ENCODE assay signal across 8 cellular contexts in the genomic region with DNA sequence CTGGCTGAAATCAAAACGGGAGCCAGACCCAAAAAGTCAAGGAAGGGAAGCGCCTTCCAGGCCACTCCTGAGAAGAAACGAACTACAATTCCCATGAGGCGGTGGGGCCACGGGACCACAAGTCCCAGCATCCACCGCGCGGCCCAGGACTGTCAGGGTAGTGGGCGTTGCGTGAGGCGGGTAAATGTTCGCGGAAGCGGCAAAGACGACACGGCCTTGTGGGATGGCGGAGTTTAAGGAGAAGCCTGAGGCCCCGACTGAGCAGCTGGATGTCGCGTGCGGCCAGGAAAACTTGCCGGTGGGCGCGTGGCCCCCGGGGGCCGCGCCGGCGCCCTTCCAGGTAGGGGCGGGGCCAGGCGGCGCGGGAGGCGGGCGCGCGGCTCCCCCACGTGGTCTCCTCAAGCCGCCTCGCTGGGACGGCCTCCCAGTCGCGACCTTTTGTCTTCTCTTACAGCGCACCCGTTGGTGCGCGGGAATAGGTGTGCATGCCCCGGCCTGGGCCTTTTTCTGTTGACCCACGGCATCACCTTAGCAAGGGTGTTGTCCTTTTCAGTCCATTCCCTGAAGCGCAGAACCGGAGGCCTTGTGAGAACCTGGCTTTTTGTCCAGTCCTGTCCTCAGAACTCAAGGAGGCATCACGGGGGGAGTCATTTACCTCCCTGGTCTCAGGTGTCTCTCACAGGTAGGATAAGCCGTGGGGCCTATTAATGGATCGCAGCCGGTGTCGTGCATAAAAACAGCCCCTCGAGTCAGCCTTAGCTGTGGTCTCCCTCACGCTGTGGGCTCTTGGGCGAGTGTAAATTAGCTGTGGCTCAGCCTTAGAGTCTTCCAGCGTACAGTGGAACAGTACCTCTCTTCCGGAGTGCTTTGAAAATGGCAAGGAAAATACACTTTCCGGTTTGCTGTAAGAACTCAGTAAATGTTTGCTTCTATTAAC. TPM values are rescaled to one million over a fixed set of nuclear protein-coding genes. Genes with fewer than 3 reads are reported as not detected.
DNase-seq lines count a peak whose midpoint lies in the region; ATAC-seq and TF ChIP-seq lines count a peak whose summit lies in the region.

TSS of gene SETMAR (plus strand) at position 183 of the 937 bp plus-strand sequence. CDS start at position 185, 2 bp downstream.

- H3K9me3 Mint-ChIP-seq in Calu3 (ENCODE audit: low read depth, unreplicated experiment): no peaks in the 10 kb centered on the region

- intact Hi-C loops in Calu3 (cut with micrococcal nuclease; ENCODE audit: unreplicated experiment) (no loop called here), mucosa of descending colon (cut with DNase I, micrococcal nuclease) (no loop called here)

- peaks cover 18% of the 10 kb centered on the region for H3K36me3 Mint-ChIP-seq in Calu3 (ENCODE audit: insufficient read depth, unreplicated experiment)

- H3K4me1 Mint-ChIP-seq in Calu3 (ENCODE audit: low read depth, unreplicated experiment): no peaks in the 10 kb centered on the region

- ATAC-seq in GM21390 (IDR thresholded peaks at IDR 0.05; ENCODE audit: unreplicated experiment) (peak; percentile 98), mucosa of descending colon (peak; percentile 98)

- H3K4me3 Mint-ChIP-seq in Calu3 (ENCODE audit: low read depth, unreplicated experiment): peak within 1 kb of the TSS; percentile 90

- BruUV-seq in Calu3 (replicated peaks; lab: Mats Ljungman, UMichigan): TSS peak; percentile 38

- H3K27me3 Mint-ChIP-seq in Calu3 (ENCODE audit: unreplicated experiment): no peaks in the 10 kb centered on the region

- TF ChIP-seq CTCF in Calu3 (IDR thresholded peaks at IDR 0.05; ENCODE audit: unreplicated experiment) (no peak), epithelial cell of esophagus (IDR thresholded peaks at IDR 0.05; ENCODE audit: insufficient read depth, low read depth, low read length, missing control alignments) (no peak), mucosa of descending colon (IDR thresholded peaks at IDR 0.05) (no peak)

- H3K9me3 ChIP-seq in mucosa of descending colon: no peaks in the 10 kb centered on the region

- DNase-seq in Calu3 (peak; percentile 83), HUDEP-2 (lab: John Stamatoyannopoulos, UW; ENCODE audit: unreplicated experiment in 76 of 76) (peak in 74 of 76 experiments; percentile 19 to 88 (median 69)), OCI-M1 (lab: John Stamatoyannopoulos, UW) (peak; percentile 96), activated T-cell treated with anti-CD3 and anti-CD28 coated beads for 24 hours (ENCODE audit: low read depth) (peak; percentile 83), epithelial cell of esophagus (ENCODE audit: low read depth) (peak; percentile 88), mucosa of descending colon (peak; percentile 91 to 94 (median 93))
- peak; percentile 72 for DNase-seq in stimulated activated CD8-positive, alpha-beta memory T cell treated with anti-CD3 and anti-CD28 coated beads, Interleukin-4, amount 100 ng/mL, for 24 hours (ENCODE audit: low read depth)

- H3K4me3 ChIP-seq in epithelial cell of esophagus (ENCODE audit: low read length): peak within 1 kb of the TSS; percentile 91
- peak within 1 kb of the TSS; percentile 43 for H3K4me3 ChIP-seq in mucosa of descending colon

- CTCF ChIA-PET in Calu3 (lab: Charles Lee): interaction anchor here (0.6 kb wide), 3 partner anchors 18 to 1148 kb away, joined by 3 to 5 read pairs (median 4); no protein-coding TSS in a partner anchor

- H3K36me3 ChIP-seq in mucosa of descending colon (ENCODE audit: low read depth): no peaks in the 10 kb centered on the region

- H3K4me1 ChIP-seq in mucosa of descending colon (ENCODE audit: low read depth): peaks cover 7% of the 10 kb centered on the region

- peak within 1 kb of the TSS; percentile 91 for H3K27ac Mint-ChIP-seq in Calu3 (ENCODE audit: unreplicated experiment)

RNA-seq across cellular contexts. Expression of gene SETMAR, which starts in this region (rescaled TPM):
- total RNA-seq in Calu3 (2022) (7.8 and 10.4 TPM in 2 replicates), mucosa of descending colon (10 to 100 TPM; 11.3 to 15.4 (median 13.2) TPM)

Comparison
In these comparisons a context has a peak if more than half of its experiments do, and no peak if none do; other contexts are left out.
1. Peak in every context shown above with its lines: DNase-seq, ATAC-seq and H3K4me3 ChIP-seq.